ENCODE assay signal across 8 cellular contexts in genomic region chr3:149765762-149766334, GRCh38. TPM values are rescaled to one million over a fixed set of nuclear protein-coding genes. Genes with fewer than 3 reads are reported as not detected.
DNase-seq lines count a peak whose midpoint lies in the region; ATAC-seq and TF ChIP-seq lines count a peak whose summit lies in the region.

No MANE protein-coding gene starts in this region.

- no peak overlapping the region for H3K27ac ChIP-seq in HL-60 (replicated peaks)

- TF ChIP-seq CTCF in HL-60 (IDR thresholded peaks at IDR 0.05; ENCODE audit: insufficient read depth, low read length) (peak; percentile 32), WTC11 (IDR thresholded peaks at IDR 0.05) (no peak)

- H3K36me3 Mint-ChIP-seq in WTC11 = no peaks in the 10 kb centered on the region

- no peaks in the 10 kb centered on the region for H3K27me3 ChIP-seq in HL-60 (ENCODE audit: insufficient read depth, poor library complexity, severe bottlenecking)

- H3K9me3 Mint-ChIP-seq in WTC11 = no peaks in the 10 kb centered on the region

- no peak overlapping the region for H3K4me3 ChIP-seq in HL-60 (replicated peaks; ENCODE audit: insufficient read depth, low read length)

- no peak overlapping the region for H3K4me3 Mint-ChIP-seq in WTC11

- H3K27ac Mint-ChIP-seq in WTC11 = no peak overlapping the region

- ATAC-seq in WTC11 (peak; percentile 36; the same call in 1 of the 2 replicates), HG02970 (IDR thresholded peaks at IDR 0.05; ENCODE audit: low FRiP score, unreplicated experiment) (no peak), GM19455 (IDR thresholded peaks at IDR 0.05; ENCODE audit: unreplicated experiment) (no peak)

- no peaks in the 10 kb centered on the region; the same call in none of the 2 replicates for H3K27me3 Mint-ChIP-seq in WTC11 (ENCODE audit: low read depth)

- H3K4me1 Mint-ChIP-seq in WTC11 = no peaks in the 10 kb centered on the region

- POLR2A ChIA-PET in WTC11 (lab: Charles Lee) = no interaction called here

- CTCF ChIA-PET in WTC11 (lab: Charles Lee) = interaction anchor here (0.6 to 3.9 kb wide), 25 partner anchors 9 to 461 kb away, joined by 3 to 80 read pairs (median 4); partner anchors contain the start of gene COMMD2

- peak; percentile 53 for DNase-seq in CD1c-positive myeloid dendritic cell (ENCODE audit: extremely low spot score)
- DNase-seq in HL-60 (ENCODE audit: low read depth in 1 of 2, low spot score in 1 of 2) = no peak
- no peak for DNase-seq in WTC11 (ENCODE audit: low spot score)
- peak; percentile 36 for DNase-seq in kidney tubule cell (ENCODE audit: low spot score)
- DNase-seq in stimulated activated CD4-positive, alpha-beta T cell treated with anti-CD3 and anti-CD28 coated beads, Interleukin-4, amount 100 ng/mL, for 1 hour = no peak
- no peak for DNase-seq in mucosa of gallbladder (ENCODE audit: low spot score)

TF ChIP-seq in WTC11, 78 proteins besides CTCF, POLR2A, EP300 and RAD21:
- TF ChIP-seq USF1 (CRISPR knock-in tag; IDR thresholded peaks at IDR 0.05) (no peak), ZBTB21 (CRISPR knock-in tag; IDR thresholded peaks at IDR 0.05; ENCODE audit: borderline replicate concordance) (no peak), MYBL2 (CRISPR knock-in tag; IDR thresholded peaks at IDR 0.05) (no peak), NFYB (CRISPR knock-in tag; conservative IDR thresholded peaks at IDR 0.05; ENCODE audit: low read depth) (no peak), TP53 (CRISPR knock-in tag; IDR thresholded peaks at IDR 0.05) (no peak), FOXJ3 (CRISPR knock-in tag; IDR thresholded peaks at IDR 0.05; ENCODE audit: borderline replicate concordance) (no peak), NFE2L1 (CRISPR knock-in tag; IDR thresholded peaks at IDR 0.05) (no peak), SOX15 (CRISPR knock-in tag; IDR thresholded peaks at IDR 0.05) (no peak), ATF3 (CRISPR knock-in tag; conservative IDR thresholded peaks at IDR 0.05) (no peak), ZNF138 (CRISPR knock-in tag; conservative IDR thresholded peaks at IDR 0.05) (no peak), ZSCAN18 (CRISPR knock-in tag; IDR thresholded peaks at IDR 0.05) (no peak), RELA (CRISPR knock-in tag; IDR thresholded peaks at IDR 0.05; ENCODE audit: borderline replicate concordance) (no peak), FOXP4 (CRISPR knock-in tag; IDR thresholded peaks at IDR 0.05) (no peak), ZMAT4 (CRISPR knock-in tag; IDR thresholded peaks at IDR 0.05) (no peak), ZBTB43 (CRISPR knock-in tag; IDR thresholded peaks at IDR 0.05) (no peak), ARID4B (CRISPR knock-in tag; IDR thresholded peaks at IDR 0.05; ENCODE audit: borderline replicate concordance) (no peak), KAT7 (CRISPR knock-in tag; IDR thresholded peaks at IDR 0.05; ENCODE audit: borderline replicate concordance) (no peak), HMGA2 (CRISPR knock-in tag; IDR thresholded peaks at IDR 0.05) (no peak)

RNA-seq across cellular contexts. Expression of gene COMMD2, which starts 13.6 kb away (rescaled TPM):
- total RNA-seq in WTC11 (2021) (51.3 to 52.9 TPM (median 52.1 TPM) in 3 replicates), mucosa of gallbladder (27.5 TPM)

RNA-seq across cellular contexts. Expression of gene ANKUB1, which starts 26.5 kb away (rescaled TPM):
- total RNA-seq in WTC11 (2021) = not detected in 3 replicates
- total RNA-seq in mucosa of gallbladder = not detected

RNA-seq across cellular contexts. Expression of gene RNF13, which starts 47.2 kb away (rescaled TPM):
- total RNA-seq in WTC11 (2021) = 28.9 to 29.8 TPM (median 29.4 TPM) in 3 replicates
- total RNA-seq in mucosa of gallbladder = 76.0 TPM

Comparison
In these comparisons a context has a peak if more than half of its experiments do, and no peak if none do; other contexts are left out.
1. DNase-seq: peak in CD1c-positive myeloid dendritic cell (single experiment) and kidney tubule cell (single experiment); none in HL-60 (0 of 2), WTC11 (single experiment), stimulated activated CD4-positive, alpha-beta T cell treated with anti-CD3 and anti-CD28 coated beads, Interleukin-4, amount 100 ng/mL, for 1 hour (single experiment) and mucosa of gallbladder (single experiment).